ENCODE assay signal across 14 cellular contexts in the genomic region with DNA sequence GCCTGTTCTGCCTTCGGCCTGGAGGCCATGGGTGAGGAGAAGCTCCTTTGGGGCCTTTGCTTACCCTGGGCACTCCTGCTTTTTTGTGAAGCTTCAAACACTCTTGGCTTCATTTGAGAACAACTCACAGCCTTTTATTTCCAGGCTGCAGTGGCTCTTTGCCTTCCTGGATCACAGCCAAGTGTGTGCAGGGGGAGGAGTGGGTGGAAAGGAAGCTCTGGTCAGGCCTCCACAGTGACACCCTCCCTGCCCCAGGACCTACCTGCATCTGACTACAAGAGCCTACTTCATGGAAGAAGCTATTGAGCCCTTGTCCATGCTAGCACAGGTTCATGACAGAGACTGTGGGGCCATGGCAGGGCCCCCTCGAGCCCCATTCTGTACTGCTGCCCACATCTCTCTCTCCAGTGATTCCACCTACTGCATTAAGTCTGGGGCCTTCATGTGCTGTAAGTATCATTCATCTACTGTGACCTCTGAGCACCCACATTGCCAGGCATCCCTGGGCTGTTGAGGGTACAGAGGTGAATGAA. TPM values are rescaled to one million over a fixed set of nuclear protein-coding genes. Genes with fewer than 3 reads are reported as not detected.
DNase-seq lines count a peak whose midpoint lies in the region; ATAC-seq and TF ChIP-seq lines count a peak whose summit lies in the region.
"Had no signal": no experiment of that assay in that cellular context is flagged by ENCODE, and none has a peak within 500 bp of the region (broad histone marks: within the 10 kb centered on the region; RNA-seq: fewer than 3 reads in every experiment).

No MANE protein-coding gene starts in this region.

- no peaks in the 10 kb centered on the region for H3K36me3 ChIP-seq in lower lobe of right lung
- H3K36me3 ChIP-seq: tibial nerve had no signal

- no peaks in the 10 kb centered on the region for H3K4me1 ChIP-seq in lower lobe of right lung
- H3K4me1 ChIP-seq: tibial nerve had no signal

- no peaks in the 10 kb centered on the region for H3K9me3 ChIP-seq in lower lobe of right lung
- H3K9me3 ChIP-seq: tibial nerve had no signal

- peak; percentile 22 for DNase-seq in NCI-H2227 (lab: John Stamatoyannopoulos, UW; ENCODE audit: unreplicated experiment)
- no peak for DNase-seq in NCI-H2227 treated with DMSO at 0.1 percent for 48 hours (lab: John Stamatoyannopoulos, UW)
- DNase-seq in COR-L47 (lab: John Stamatoyannopoulos, UW), result peak; percentile 6
- DNase-seq in NCI-H774 (lab: John Stamatoyannopoulos, UW), result peak; percentile 42
- DNase-seq in lower lobe of right lung, result no peak
- DNase-seq in DMS114 treated with DMSO at 0.1 percent for 48 hours (lab: John Stamatoyannopoulos, UW; ENCODE audit: unreplicated experiment), result no peak
- no peak for DNase-seq in stimulated activated CD8-positive, alpha-beta memory T cell treated with anti-CD3 and anti-CD28 coated beads, Interleukin-4, amount 100 ng/mL, for 48 hours
- DNase-seq: ACHN; activated T-cell treated with anti-CD3 and anti-CD28 coated beads, Interleukin-2, amount 50 U/mL, for 48 hours; NCI-H1436 treated with DMSO at 0.1 percent for 48 hours; occipital lobe had no signal

- intact Hi-C loops in lower lobe of right lung (cut with DNase I), result no loop called here

- H3K4me3 ChIP-seq in lower lobe of right lung, result no peak overlapping the region
- H3K4me3 ChIP-seq: tibial nerve had no signal

- no peak for TF ChIP-seq CTCF in lower lobe of right lung (IDR thresholded peaks at IDR 0.05)

- H3K27me3 ChIP-seq in lower lobe of right lung (ENCODE audit: low read depth), result no peaks in the 10 kb centered on the region
- H3K27me3 ChIP-seq: tibial nerve had no signal

- ATAC-seq in lower lobe of right lung, result peak; percentile 35 to 49
- ATAC-seq in GM21737 (IDR thresholded peaks at IDR 0.05; ENCODE audit: unreplicated experiment), result no peak
- ATAC-seq: SK-N-SH treated with all-trans-retinoic acid at 6 μM for 48 hours had no signal

- no peak overlapping the region for H3K27ac ChIP-seq in lower lobe of right lung
- H3K27ac ChIP-seq: tibial nerve had no signal

RNA-seq across cellular contexts. Expression of gene GAB4, which starts 52.3 kb away (rescaled TPM):
- total RNA-seq in lower lobe of right lung, result not detected
- total RNA-seq: occipital lobe had no signal

Comparison
In these comparisons a context has a peak if more than half of its experiments do, and no peak if none do; other contexts are left out.
1. DNase-seq: peak in NCI-H2227 (single experiment), COR-L47 (single experiment) and NCI-H774 (single experiment); none in NCI-H2227 treated with DMSO at 0.1 percent for 48 hours (single experiment), lower lobe of right lung (single experiment), DMS114 treated with DMSO at 0.1 percent for 48 hours (single experiment) and stimulated activated CD8-positive, alpha-beta memory T cell treated with anti-CD3 and anti-CD28 coated beads, Interleukin-4, amount 100 ng/mL, for 48 hours (single experiment).